Comparison of ENCODE assay signal across 1 cellular context in genomic region chr19:44611812-44612295, GRCh38.
TF ChIP-seq lines count a peak whose summit lies in the region.

No MANE protein-coding gene starts in this region.

TF ChIP-seq in HepG2, 621 proteins besides CTCF, POLR2A, EP300 and RAD21 (continued from another document and continues in another):
- TF ChIP-seq, protein P1, sequence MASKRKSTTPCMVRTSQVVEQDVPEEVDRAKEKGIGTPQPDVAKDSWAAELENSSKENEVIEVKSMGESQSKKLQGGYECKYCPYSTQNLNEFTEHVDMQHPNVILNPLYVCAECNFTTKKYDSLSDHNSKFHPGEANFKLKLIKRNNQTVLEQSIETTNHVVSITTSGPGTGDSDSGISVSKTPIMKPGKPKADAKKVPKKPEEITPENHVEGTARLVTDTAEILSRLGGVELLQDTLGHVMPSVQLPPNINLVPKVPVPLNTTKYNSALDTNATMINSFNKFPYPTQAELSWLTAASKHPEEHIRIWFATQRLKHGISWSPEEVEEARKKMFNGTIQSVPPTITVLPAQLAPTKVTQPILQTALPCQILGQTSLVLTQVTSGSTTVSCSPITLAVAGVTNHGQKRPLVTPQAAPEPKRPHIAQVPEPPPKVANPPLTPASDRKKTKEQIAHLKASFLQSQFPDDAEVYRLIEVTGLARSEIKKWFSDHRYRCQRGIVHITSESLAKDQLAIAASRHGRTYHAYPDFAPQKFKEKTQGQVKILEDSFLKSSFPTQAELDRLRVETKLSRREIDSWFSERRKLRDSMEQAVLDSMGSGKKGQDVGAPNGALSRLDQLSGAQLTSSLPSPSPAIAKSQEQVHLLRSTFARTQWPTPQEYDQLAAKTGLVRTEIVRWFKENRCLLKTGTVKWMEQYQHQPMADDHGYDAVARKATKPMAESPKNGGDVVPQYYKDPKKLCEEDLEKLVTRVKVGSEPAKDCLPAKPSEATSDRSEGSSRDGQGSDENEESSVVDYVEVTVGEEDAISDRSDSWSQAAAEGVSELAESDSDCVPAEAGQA (IDR thresholded peaks at IDR 0.05; ENCODE audit: low read depth): no peak
- TF ChIP-seq, protein P1 (CRISPR knock-in tag; IDR thresholded peaks at IDR 0.05; ENCODE audit: borderline replicate concordance): no peak
- TF ChIP-seq CEBPG (CRISPR knock-in tag; IDR thresholded peaks at IDR 0.05) (0 out of 2 replicates have a peak, but pooled peaks have one; percentile 21), SALL1 (CRISPR knock-in tag; IDR thresholded peaks at IDR 0.05) (no peak; the same call in 1 of the 2 replicates), ZNF121 (CRISPR knock-in tag; IDR thresholded peaks at IDR 0.05) (no peak), MED8 (CRISPR knock-in tag; IDR thresholded peaks at IDR 0.05; ENCODE audit: insufficient replicate concordance) (no peak), TERF1 (CRISPR knock-in tag; IDR thresholded peaks at IDR 0.05) (no peak), ZNF562 (CRISPR knock-in tag; IDR thresholded peaks at IDR 0.05; ENCODE audit: borderline replicate concordance) (no peak), RFXANK (CRISPR knock-in tag; IDR thresholded peaks at IDR 0.05) (no peak), JUN (CRISPR knock-in tag; IDR thresholded peaks at IDR 0.05) (no peak), GZF1 (CRISPR knock-in tag; IDR thresholded peaks at IDR 0.05) (no peak), ZNF550 (CRISPR knock-in tag; IDR thresholded peaks at IDR 0.05; ENCODE audit: borderline replicate concordance) (no peak), ZNF251 (CRISPR knock-in tag; IDR thresholded peaks at IDR 0.05) (no peak), RFX5 (IDR thresholded peaks at IDR 0.05; ENCODE audit: low read depth, low read length) (no peak), ZNF577 (CRISPR knock-in tag; IDR thresholded peaks at IDR 0.05; ENCODE audit: borderline replicate concordance, low read depth) (no peak), NCOA1 (CRISPR knock-in tag; IDR thresholded peaks at IDR 0.05) (no peak; the same call in 1 of the 2 replicates), ZNF878 (CRISPR knock-in tag; IDR thresholded peaks at IDR 0.05) (no peak), ZNF30 (CRISPR knock-in tag; IDR thresholded peaks at IDR 0.05) (no peak), NAIF1 (CRISPR knock-in tag; IDR thresholded peaks at IDR 0.05; ENCODE audit: borderline replicate concordance) (no peak), SMAD3 (CRISPR knock-in tag; IDR thresholded peaks at IDR 0.05) (no peak), SP2 (CRISPR knock-in tag; IDR thresholded peaks at IDR 0.05) (no peak), SIN3B (IDR thresholded peaks at IDR 0.05; ENCODE audit: low read length) (no peak), SNAI1 (CRISPR knock-in tag; IDR thresholded peaks at IDR 0.05; ENCODE audit: borderline replicate concordance) (no peak), ZNF337 (CRISPR knock-in tag; IDR thresholded peaks at IDR 0.05; ENCODE audit: borderline replicate concordance, low read depth) (no peak), BRD4 (CRISPR knock-in tag; IDR thresholded peaks at IDR 0.05) (no peak), ATF7-NPFF (CRISPR knock-in tag; IDR thresholded peaks at IDR 0.05; ENCODE audit: low read depth) (no peak), KMT2A (CRISPR knock-in tag; IDR thresholded peaks at IDR 0.05) (no peak), SRSF9 (IDR thresholded peaks at IDR 0.05; ENCODE audit: borderline replicate concordance, insufficient read depth, low read depth, low read length, poor library complexity, severe bottlenecking) (no peak), FOXP1 (IDR thresholded peaks at IDR 0.05) (no peak), FOXP1 (CRISPR knock-in tag; IDR thresholded peaks at IDR 0.05) (peak; percentile 69; the same call in 1 of the 2 replicates), ZNF616 (CRISPR knock-in tag; IDR thresholded peaks at IDR 0.05; ENCODE audit: low read depth) (no peak), ZNF484 (CRISPR knock-in tag; IDR thresholded peaks at IDR 0.05; ENCODE audit: borderline replicate concordance, low read depth) (no peak), ZNF274 (CRISPR knock-in tag; IDR thresholded peaks at IDR 0.05) (no peak), ZNF672 (CRISPR knock-in tag; IDR thresholded peaks at IDR 0.05) (no peak), ZNF326 (CRISPR knock-in tag; IDR thresholded peaks at IDR 0.05; ENCODE audit: borderline replicate concordance) (no peak), NR2F2 (IDR thresholded peaks at IDR 0.05; ENCODE audit: borderline replicate concordance, low read depth) (no peak), JUNB (CRISPR knock-in tag; IDR thresholded peaks at IDR 0.05; ENCODE audit: borderline replicate concordance) (no peak), ZNF264 (CRISPR knock-in tag; IDR thresholded peaks at IDR 0.05) (no peak), ZNF207 (IDR thresholded peaks at IDR 0.05; ENCODE audit: borderline replicate concordance) (no peak), TCF12 (IDR thresholded peaks at IDR 0.05) (no peak), TCF12 (CRISPR knock-in tag; IDR thresholded peaks at IDR 0.05) (no peak), BRCA1 (CRISPR knock-in tag; IDR thresholded peaks at IDR 0.05) (no peak), ZSCAN12 (CRISPR knock-in tag; IDR thresholded peaks at IDR 0.05) (no peak), TGIF2 (CRISPR knock-in tag; IDR thresholded peaks at IDR 0.05) (no peak), MAZ (IDR thresholded peaks at IDR 0.05; ENCODE audit: borderline replicate concordance, low read depth, low read length) (no peak), MAZ (CRISPR knock-in tag; IDR thresholded peaks at IDR 0.05; ENCODE audit: low read depth) (no peak)
- TF ChIP-seq, protein P2, sequence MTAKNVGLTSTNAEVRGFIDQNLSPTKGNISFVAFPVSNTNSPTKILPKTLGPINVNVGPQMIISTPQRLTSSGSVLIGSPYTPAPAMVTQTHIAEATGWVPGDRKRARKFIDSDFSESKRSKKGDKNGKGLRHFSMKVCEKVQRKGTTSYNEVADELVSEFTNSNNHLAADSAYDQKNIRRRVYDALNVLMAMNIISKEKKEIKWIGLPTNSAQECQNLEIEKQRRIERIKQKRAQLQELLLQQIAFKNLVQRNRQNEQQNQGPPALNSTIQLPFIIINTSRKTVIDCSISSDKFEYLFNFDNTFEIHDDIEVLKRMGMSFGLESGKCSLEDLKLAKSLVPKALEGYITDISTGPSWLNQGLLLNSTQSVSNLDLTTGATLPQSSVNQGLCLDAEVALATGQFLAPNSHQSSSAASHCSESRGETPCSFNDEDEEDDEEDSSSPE (CRISPR knock-in tag; IDR thresholded peaks at IDR 0.05): no peak
- TF ChIP-seq, protein P3, sequence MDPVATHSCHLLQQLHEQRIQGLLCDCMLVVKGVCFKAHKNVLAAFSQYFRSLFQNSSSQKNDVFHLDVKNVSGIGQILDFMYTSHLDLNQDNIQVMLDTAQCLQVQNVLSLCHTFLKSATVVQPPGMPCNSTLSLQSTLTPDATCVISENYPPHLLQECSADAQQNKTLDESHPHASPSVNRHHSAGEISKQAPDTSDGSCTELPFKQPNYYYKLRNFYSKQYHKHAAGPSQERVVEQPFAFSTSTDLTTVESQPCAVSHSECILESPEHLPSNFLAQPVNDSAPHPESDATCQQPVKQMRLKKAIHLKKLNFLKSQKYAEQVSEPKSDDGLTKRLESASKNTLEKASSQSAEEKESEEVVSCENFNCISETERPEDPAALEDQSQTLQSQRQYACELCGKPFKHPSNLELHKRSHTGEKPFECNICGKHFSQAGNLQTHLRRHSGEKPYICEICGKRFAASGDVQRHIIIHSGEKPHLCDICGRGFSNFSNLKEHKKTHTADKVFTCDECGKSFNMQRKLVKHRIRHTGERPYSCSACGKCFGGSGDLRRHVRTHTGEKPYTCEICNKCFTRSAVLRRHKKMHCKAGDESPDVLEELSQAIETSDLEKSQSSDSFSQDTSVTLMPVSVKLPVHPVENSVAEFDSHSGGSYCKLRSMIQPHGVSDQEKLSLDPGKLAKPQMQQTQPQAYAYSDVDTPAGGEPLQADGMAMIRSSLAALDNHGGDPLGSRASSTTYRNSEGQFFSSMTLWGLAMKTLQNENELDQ (CRISPR knock-in tag; IDR thresholded peaks at IDR 0.05; ENCODE audit: borderline replicate concordance): no peak
- TF ChIP-seq, protein P4, sequence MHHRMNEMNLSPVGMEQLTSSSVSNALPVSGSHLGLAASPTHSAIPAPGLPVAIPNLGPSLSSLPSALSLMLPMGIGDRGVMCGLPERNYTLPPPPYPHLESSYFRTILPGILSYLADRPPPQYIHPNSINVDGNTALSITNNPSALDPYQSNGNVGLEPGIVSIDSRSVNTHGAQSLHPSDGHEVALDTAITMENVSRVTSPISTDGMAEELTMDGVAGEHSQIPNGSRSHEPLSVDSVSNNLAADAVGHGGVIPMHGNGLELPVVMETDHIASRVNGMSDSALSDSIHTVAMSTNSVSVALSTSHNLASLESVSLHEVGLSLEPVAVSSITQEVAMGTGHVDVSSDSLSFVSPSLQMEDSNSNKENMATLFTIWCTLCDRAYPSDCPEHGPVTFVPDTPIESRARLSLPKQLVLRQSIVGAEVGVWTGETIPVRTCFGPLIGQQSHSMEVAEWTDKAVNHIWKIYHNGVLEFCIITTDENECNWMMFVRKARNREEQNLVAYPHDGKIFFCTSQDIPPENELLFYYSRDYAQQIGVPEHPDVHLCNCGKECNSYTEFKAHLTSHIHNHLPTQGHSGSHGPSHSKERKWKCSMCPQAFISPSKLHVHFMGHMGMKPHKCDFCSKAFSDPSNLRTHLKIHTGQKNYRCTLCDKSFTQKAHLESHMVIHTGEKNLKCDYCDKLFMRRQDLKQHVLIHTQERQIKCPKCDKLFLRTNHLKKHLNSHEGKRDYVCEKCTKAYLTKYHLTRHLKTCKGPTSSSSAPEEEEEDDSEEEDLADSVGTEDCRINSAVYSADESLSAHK (CRISPR knock-in tag; IDR thresholded peaks at IDR 0.05; ENCODE audit: borderline replicate concordance): no peak
- TF ChIP-seq, protein P5, sequence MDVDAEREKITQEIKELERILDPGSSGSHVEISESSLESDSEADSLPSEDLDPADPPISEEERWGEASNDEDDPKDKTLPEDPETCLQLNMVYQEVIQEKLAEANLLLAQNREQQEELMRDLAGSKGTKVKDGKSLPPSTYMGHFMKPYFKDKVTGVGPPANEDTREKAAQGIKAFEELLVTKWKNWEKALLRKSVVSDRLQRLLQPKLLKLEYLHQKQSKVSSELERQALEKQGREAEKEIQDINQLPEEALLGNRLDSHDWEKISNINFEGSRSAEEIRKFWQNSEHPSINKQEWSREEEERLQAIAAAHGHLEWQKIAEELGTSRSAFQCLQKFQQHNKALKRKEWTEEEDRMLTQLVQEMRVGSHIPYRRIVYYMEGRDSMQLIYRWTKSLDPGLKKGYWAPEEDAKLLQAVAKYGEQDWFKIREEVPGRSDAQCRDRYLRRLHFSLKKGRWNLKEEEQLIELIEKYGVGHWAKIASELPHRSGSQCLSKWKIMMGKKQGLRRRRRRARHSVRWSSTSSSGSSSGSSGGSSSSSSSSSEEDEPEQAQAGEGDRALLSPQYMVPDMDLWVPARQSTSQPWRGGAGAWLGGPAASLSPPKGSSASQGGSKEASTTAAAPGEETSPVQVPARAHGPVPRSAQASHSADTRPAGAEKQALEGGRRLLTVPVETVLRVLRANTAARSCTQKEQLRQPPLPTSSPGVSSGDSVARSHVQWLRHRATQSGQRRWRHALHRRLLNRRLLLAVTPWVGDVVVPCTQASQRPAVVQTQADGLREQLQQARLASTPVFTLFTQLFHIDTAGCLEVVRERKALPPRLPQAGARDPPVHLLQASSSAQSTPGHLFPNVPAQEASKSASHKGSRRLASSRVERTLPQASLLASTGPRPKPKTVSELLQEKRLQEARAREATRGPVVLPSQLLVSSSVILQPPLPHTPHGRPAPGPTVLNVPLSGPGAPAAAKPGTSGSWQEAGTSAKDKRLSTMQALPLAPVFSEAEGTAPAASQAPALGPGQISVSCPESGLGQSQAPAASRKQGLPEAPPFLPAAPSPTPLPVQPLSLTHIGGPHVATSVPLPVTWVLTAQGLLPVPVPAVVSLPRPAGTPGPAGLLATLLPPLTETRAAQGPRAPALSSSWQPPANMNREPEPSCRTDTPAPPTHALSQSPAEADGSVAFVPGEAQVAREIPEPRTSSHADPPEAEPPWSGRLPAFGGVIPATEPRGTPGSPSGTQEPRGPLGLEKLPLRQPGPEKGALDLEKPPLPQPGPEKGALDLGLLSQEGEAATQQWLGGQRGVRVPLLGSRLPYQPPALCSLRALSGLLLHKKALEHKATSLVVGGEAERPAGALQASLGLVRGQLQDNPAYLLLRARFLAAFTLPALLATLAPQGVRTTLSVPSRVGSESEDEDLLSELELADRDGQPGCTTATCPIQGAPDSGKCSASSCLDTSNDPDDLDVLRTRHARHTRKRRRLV (CRISPR knock-in tag; IDR thresholded peaks at IDR 0.05): no peak
